28 cellular contexts compared by ENCODE assay signal in the genomic region with DNA sequence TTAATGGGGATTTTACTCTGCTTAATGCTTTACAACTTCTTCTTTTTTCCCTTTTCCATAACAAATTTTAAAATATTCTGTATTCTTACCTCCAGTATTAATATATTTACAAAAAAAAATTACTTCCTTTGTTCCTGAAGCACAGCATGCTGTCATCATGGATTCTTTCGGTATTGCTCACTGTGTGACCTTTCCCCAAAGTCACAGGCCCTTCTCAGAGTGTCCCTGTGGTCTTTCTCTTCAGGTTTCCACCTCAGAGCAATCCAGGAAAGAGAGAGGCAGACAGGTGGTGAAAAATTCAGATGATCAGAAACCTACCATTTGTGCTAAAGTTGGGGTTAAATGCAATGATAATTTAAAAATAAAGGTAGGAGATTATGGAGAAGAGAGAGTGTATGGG. TPM values are rescaled to one million over a fixed set of nuclear protein-coding genes. Genes with fewer than 3 reads are reported as not detected.
DNase-seq lines count a peak whose midpoint lies in the region; ATAC-seq and TF ChIP-seq lines count a peak whose summit lies in the region.
"Had no signal": no experiment of that assay in that cellular context is flagged by ENCODE, and none has a peak within 500 bp of the region (broad histone marks: within the 10 kb centered on the region; RNA-seq: fewer than 3 reads in every experiment).

No MANE protein-coding gene starts in this region.

- H3K27me3 ChIP-seq in hepatocyte: no peaks in the 10 kb centered on the region
- H3K27me3 ChIP-seq: brain microvascular endothelial cell, dorsolateral prefrontal cortex, gastrocnemius medialis, neutrophil had no signal

- no peak for TF ChIP-seq CTCF in hepatocyte (IDR thresholded peaks at IDR 0.05; ENCODE audit: poor library complexity)
- no peak for TF ChIP-seq CTCF in nephron progenitor cell (IDR thresholded peaks at IDR 0.05)

- H2AFZ ChIP-seq in hepatocyte: no peak overlapping the region

- peak overlapping the region; percentile 80 for H3K27ac ChIP-seq in hepatocyte
- H3K27ac ChIP-seq: brain microvascular endothelial cell, dorsolateral prefrontal cortex, gastrocnemius medialis, KMS-11, neutrophil had no signal

- DNase-seq in activated CD4-positive, alpha-beta T cell treated with anti-CD3 and anti-CD28 coated beads, Interleukin-2, amount 10 ng/mL, durations not matched to agents 24 days and 14 days: no peak
- DNase-seq in activated CD4-positive, alpha-beta T cell treated with anti-CD3 and anti-CD28 coated beads for 4 hours: no peak
- DNase-seq in activated T-helper 2 cell treated with anti-CD3 and anti-CD28 coated beads, Interferon-gamma antibody, Interleukin-2, Interleukin-4, amounts not matched to agents 10 μg/mL and 5 μg/mL and 100 μg/mL, durations not matched to agents 14 hours and 24 hours and 36 hours (ENCODE audit: low spot score): no peak
- DNase-seq in hepatocyte (ENCODE audit: low spot score): no peak
- DNase-seq in nephron progenitor cell: no peak
- no peak for DNase-seq in left lobe of liver (ENCODE audit: low spot score)
- DNase-seq: activated CD4-positive, alpha-beta memory T cell treated with anti-CD3 and anti-CD28 coated beads, Interleukin-2, amount 10 ng/mL, durations not matched to agents 7 days and 5 days; activated T-cell treated with anti-CD3 and anti-CD28 coated beads for 4 hours; brain microvascular endothelial cell; Calu3; DMS79; dorsolateral prefrontal cortex; gastrocnemius medialis; GDM1; left ventricle myocardium superior; MM.1S; NCI-H526; SK-N-SH; stimulated activated CD8-positive, alpha-beta memory T cell treated with anti-CD3 and anti-CD28 coated beads, Interleukin-4, amount 100 ng/mL, for 48 hours; T-helper 17 cell; trophoblast cell had no signal

- peaks cover 69% of the 10 kb centered on the region for H3K36me3 Mint-ChIP-seq in activated CD4-positive, alpha-beta T cell treated with anti-CD3 and anti-CD28 coated beads, Interleukin-2, amount 10 ng/mL, durations not matched to agents 24 days and 14 days (ENCODE audit: low read depth)
- H3K36me3 Mint-ChIP-seq in activated T-helper 2 cell treated with anti-CD3 and anti-CD28 coated beads, Interferon-gamma antibody, Interleukin-2, Interleukin-4, amounts not matched to agents 10 μg/mL and 5 μg/mL and 100 μg/mL, durations not matched to agents 14 hours and 24 hours and 36 hours (ENCODE audit: low read depth): peaks cover 88% of the 10 kb centered on the region
- peaks cover 35% of the 10 kb centered on the region for H3K36me3 Mint-ChIP-seq in stimulated activated naive CD8-positive, alpha-beta T cell treated with anti-CD3 and anti-CD28 coated beads, Interleukin-15, Interleukin-2, amounts not matched to agents 100 ng/mL and 50 ng/mL, for 24 hours (ENCODE audit: low read depth)
- H3K36me3 Mint-ChIP-seq in nephron progenitor cell (ENCODE audit: low read depth): peaks cover under 1% of the 10 kb centered on the region

- H3K79me2 ChIP-seq in hepatocyte: no peaks in the 10 kb centered on the region

- H3K4me1 Mint-ChIP-seq in activated CD4-positive, alpha-beta T cell treated with anti-CD3 and anti-CD28 coated beads, Interleukin-2, amount 10 ng/mL, durations not matched to agents 24 days and 14 days: peaks cover 46% of the 10 kb centered on the region
- H3K4me1 Mint-ChIP-seq in activated T-helper 2 cell treated with anti-CD3 and anti-CD28 coated beads, Interferon-gamma antibody, Interleukin-2, Interleukin-4, amounts not matched to agents 10 μg/mL and 5 μg/mL and 100 μg/mL, durations not matched to agents 14 hours and 24 hours and 36 hours (ENCODE audit: low read depth): peaks cover 65% of the 10 kb centered on the region
- peaks cover 74% of the 10 kb centered on the region for H3K4me1 Mint-ChIP-seq in stimulated activated naive CD8-positive, alpha-beta T cell treated with anti-CD3 and anti-CD28 coated beads, Interleukin-15, Interleukin-2, amounts not matched to agents 100 ng/mL and 50 ng/mL, for 24 hours (ENCODE audit: low read depth)
- H3K4me1 Mint-ChIP-seq in nephron progenitor cell: peaks cover 9% of the 10 kb centered on the region
- H3K4me1 Mint-ChIP-seq: T-helper 17 cell had no signal

- peak overlapping the region; percentile 30 for H3K4me3 Mint-ChIP-seq in activated CD4-positive, alpha-beta T cell treated with anti-CD3 and anti-CD28 coated beads, Interleukin-2, amount 10 ng/mL, durations not matched to agents 24 days and 14 days
- H3K4me3 Mint-ChIP-seq in activated T-helper 2 cell treated with anti-CD3 and anti-CD28 coated beads, Interferon-gamma antibody, Interleukin-2, Interleukin-4, amounts not matched to agents 10 μg/mL and 5 μg/mL and 100 μg/mL, durations not matched to agents 14 hours and 24 hours and 36 hours (ENCODE audit: low read depth): peak overlapping the region; percentile 24
- peak overlapping the region; percentile 57 for H3K4me3 Mint-ChIP-seq in stimulated activated naive CD8-positive, alpha-beta T cell treated with anti-CD3 and anti-CD28 coated beads, Interleukin-15, Interleukin-2, amounts not matched to agents 100 ng/mL and 50 ng/mL, for 24 hours
- no peak overlapping the region for H3K4me3 Mint-ChIP-seq in nephron progenitor cell
- H3K4me3 Mint-ChIP-seq: activated CD4-positive, alpha-beta memory T cell treated with anti-CD3 and anti-CD28 coated beads, Interleukin-2, amount 10 ng/mL, durations not matched to agents 7 days and 5 days; CD14-positive monocyte; T-helper 17 cell had no signal

- intact Hi-C loops in activated CD4-positive, alpha-beta T cell treated with anti-CD3 and anti-CD28 coated beads, Interleukin-2, amount 10 ng/mL, durations not matched to agents 24 days and 14 days (cut with micrococcal nuclease): no loop called here
- intact Hi-C loops in activated T-helper 2 cell treated with anti-CD3 and anti-CD28 coated beads, Interferon-gamma antibody, Interleukin-2, Interleukin-4, amounts not matched to agents 10 μg/mL and 5 μg/mL and 100 μg/mL, durations not matched to agents 14 hours and 24 hours and 36 hours (cut with micrococcal nuclease): no loop called here

- H3K27ac Mint-ChIP-seq in activated CD4-positive, alpha-beta T cell treated with anti-CD3 and anti-CD28 coated beads, Interleukin-2, amount 10 ng/mL, durations not matched to agents 24 days and 14 days: peak overlapping the region; percentile 75
- peak overlapping the region; percentile 83 for H3K27ac Mint-ChIP-seq in activated T-helper 2 cell treated with anti-CD3 and anti-CD28 coated beads, Interferon-gamma antibody, Interleukin-2, Interleukin-4, amounts not matched to agents 10 μg/mL and 5 μg/mL and 100 μg/mL, durations not matched to agents 14 hours and 24 hours and 36 hours
- peak overlapping the region; percentile 78 for H3K27ac Mint-ChIP-seq in stimulated activated naive CD8-positive, alpha-beta T cell treated with anti-CD3 and anti-CD28 coated beads, Interleukin-15, Interleukin-2, amounts not matched to agents 100 ng/mL and 50 ng/mL, for 24 hours
- no peak overlapping the region for H3K27ac Mint-ChIP-seq in nephron progenitor cell
- H3K27ac Mint-ChIP-seq: activated CD4-positive, alpha-beta memory T cell treated with anti-CD3 and anti-CD28 coated beads, Interleukin-2, amount 10 ng/mL, durations not matched to agents 7 days and 5 days; T-helper 17 cell had no signal

- H3K4me1 ChIP-seq in hepatocyte (ENCODE audit: insufficient read depth): peaks cover 24% of the 10 kb centered on the region
- H3K4me1 ChIP-seq: gastrocnemius medialis had no signal

- H3K4me3 ChIP-seq in hepatocyte: no peak overlapping the region
- H3K4me3 ChIP-seq: dorsolateral prefrontal cortex, gastrocnemius medialis had no signal

- WGBS in hepatocyte (ENCODE audit: low lambda C conversion rate, missing lambda C conversion rate): 85% methylated on average over 1 of the region's 1 CpG

- H3K4me2 ChIP-seq in hepatocyte: no peak overlapping the region
- H3K4me2 ChIP-seq: KMS-11, SK-N-SH had no signal

- H4K20me1 ChIP-seq in hepatocyte (ENCODE audit: insufficient read depth, poor library complexity, severe bottlenecking): no peaks in the 10 kb centered on the region

- H3K9me3 ChIP-seq in hepatocyte (ENCODE audit: low read depth): no peaks in the 10 kb centered on the region
- H3K9me3 ChIP-seq: neutrophil, SK-N-SH had no signal

- H3K36me3 ChIP-seq in hepatocyte (replicated peaks; ENCODE audit: insufficient read depth, low read depth): no peaks in the 10 kb centered on the region
- H3K36me3 ChIP-seq: brain microvascular endothelial cell, gastrocnemius medialis had no signal

- H3K9me3 Mint-ChIP-seq in activated CD4-positive, alpha-beta T cell treated with anti-CD3 and anti-CD28 coated beads, Interleukin-2, amount 10 ng/mL, durations not matched to agents 24 days and 14 days: peaks cover 22% of the 10 kb centered on the region
- peaks cover 51% of the 10 kb centered on the region for H3K9me3 Mint-ChIP-seq in activated T-helper 2 cell treated with anti-CD3 and anti-CD28 coated beads, Interferon-gamma antibody, Interleukin-2, Interleukin-4, amounts not matched to agents 10 μg/mL and 5 μg/mL and 100 μg/mL, durations not matched to agents 14 hours and 24 hours and 36 hours
- H3K9me3 Mint-ChIP-seq in stimulated activated naive CD8-positive, alpha-beta T cell treated with anti-CD3 and anti-CD28 coated beads, Interleukin-15, Interleukin-2, amounts not matched to agents 100 ng/mL and 50 ng/mL, for 24 hours: peaks cover 1% of the 10 kb centered on the region
- peaks cover 49% of the 10 kb centered on the region for H3K9me3 Mint-ChIP-seq in nephron progenitor cell

- no peaks in the 10 kb centered on the region for H3K9me2 ChIP-seq in hepatocyte (replicated peaks; ENCODE audit: insufficient read depth)
- H3K9me2 ChIP-seq: SK-N-SH had no signal

- H3K27me3 Mint-ChIP-seq in activated CD4-positive, alpha-beta T cell treated with anti-CD3 and anti-CD28 coated beads, Interleukin-2, amount 10 ng/mL, durations not matched to agents 24 days and 14 days: no peaks in the 10 kb centered on the region
- H3K27me3 Mint-ChIP-seq in activated T-helper 2 cell treated with anti-CD3 and anti-CD28 coated beads, Interferon-gamma antibody, Interleukin-2, Interleukin-4, amounts not matched to agents 10 μg/mL and 5 μg/mL and 100 μg/mL, durations not matched to agents 14 hours and 24 hours and 36 hours (ENCODE audit: low read depth): no peaks in the 10 kb centered on the region
- no peaks in the 10 kb centered on the region for H3K27me3 Mint-ChIP-seq in stimulated activated naive CD8-positive, alpha-beta T cell treated with anti-CD3 and anti-CD28 coated beads, Interleukin-15, Interleukin-2, amounts not matched to agents 100 ng/mL and 50 ng/mL, for 24 hours
- peaks cover 7% of the 10 kb centered on the region for H3K27me3 Mint-ChIP-seq in nephron progenitor cell (ENCODE audit: low read depth, poor library complexity)
- H3K27me3 Mint-ChIP-seq: activated CD4-positive, alpha-beta memory T cell treated with anti-CD3 and anti-CD28 coated beads, Interleukin-2, amount 10 ng/mL, durations not matched to agents 7 days and 5 days had no signal

- ATAC-seq in SK-N-SH treated with all-trans-retinoic acid at 6 μM for 48 hours (no peak), left lobe of liver (no peak)
- ATAC-seq: gastrocnemius medialis, HCT116, left ventricle myocardium superior, sciatic nerve, T-helper 17 cell had no signal

RNA-seq across cellular contexts. Expression of gene AOAH, which starts 13.0 kb away (rescaled TPM):
- 17.6 and 17.8 TPM in 2 replicates for total RNA-seq in activated CD4-positive, alpha-beta T cell treated with anti-CD3 and anti-CD28 coated beads, Interleukin-2, amount 10 ng/mL, durations not matched to agents 24 days and 14 days
- 33.4 and 33.5 TPM in 2 replicates for total RNA-seq in activated T-helper 2 cell treated with anti-CD3 and anti-CD28 coated beads, Interferon-gamma antibody, Interleukin-2, Interleukin-4, amounts not matched to agents 10 μg/mL and 5 μg/mL and 100 μg/mL, durations not matched to agents 14 hours and 24 hours and 36 hours
- total RNA-seq in hepatocyte: 2.4 and 5.4 TPM in 2 replicates
- polyA plus RNA-seq in hepatocyte: 3.9 and 4.8 TPM in 2 replicates
- 3.3 TPM for total RNA-seq in left lobe of liver
- total RNA-seq: Calu3 had no signal
- polyA plus RNA-seq: SK-N-SH had no signal
